9 cellular contexts compared by ENCODE assay signal in genomic region chr15:58517682-58518525, GRCh38.
DNase-seq lines count a peak whose midpoint lies in the region; ATAC-seq lines count a peak whose summit lies in the region.
"Had no signal": no experiment of that assay in that cellular context is flagged by ENCODE, and none has a peak within 500 bp of the region (broad histone marks: within the 10 kb centered on the region; RNA-seq: fewer than 3 reads in every experiment).

No MANE protein-coding gene starts in this region.

- H3K4me3 Mint-ChIP-seq in activated CD4-positive, alpha-beta T cell treated with anti-CD3 and anti-CD28 coated beads, Interleukin-2, amount 10 ng/mL, durations not matched to agents 24 days and 14 days: peak overlapping the region; percentile 37
- peak overlapping the region; percentile 32 to 65 for H3K4me3 Mint-ChIP-seq in stimulated activated naive CD8-positive, alpha-beta T cell treated with anti-CD3 and anti-CD28 coated beads, Interleukin-15, amount 100 ng/mL, for 72 hours

- peaks cover 8% of the 10 kb centered on the region for H3K36me3 Mint-ChIP-seq in activated CD4-positive, alpha-beta T cell treated with anti-CD3 and anti-CD28 coated beads, Interleukin-2, amount 10 ng/mL, durations not matched to agents 24 days and 14 days (ENCODE audit: low read depth)
- H3K36me3 Mint-ChIP-seq in activated naive CD4-positive, alpha-beta T cell treated with anti-CD3 and anti-CD28 coated beads, Interleukin-2, amount 50 U/mL, for 72 hours: peaks cover 11 to 19% of the 10 kb centered on the region in 2 donors

- intact Hi-C loops in activated CD4-positive, alpha-beta T cell treated with anti-CD3 and anti-CD28 coated beads, Interleukin-2, amount 10 ng/mL, durations not matched to agents 24 days and 14 days (cut with micrococcal nuclease): loop anchor here (1.0 to 2.0 kb wide), 4 partner anchors 27 to 231 kb away; partner anchors contain the start of gene ADAM10

- peak; percentile 72 for ATAC-seq in HG03442 (IDR thresholded peaks at IDR 0.05; ENCODE audit: unreplicated experiment)
- peak; percentile 39 to 53 for ATAC-seq in activated naive CD4-positive, alpha-beta T cell treated with anti-CD3 and anti-CD28 coated beads, Interleukin-2, amount 50 U/mL, for 72 hours
- ATAC-seq in stimulated activated naive CD8-positive, alpha-beta T cell treated with anti-CD3 and anti-CD28 coated beads, Interleukin-15, amount 100 ng/mL, for 72 hours: peak; percentile 65

- H3K9me3 Mint-ChIP-seq in activated CD4-positive, alpha-beta T cell treated with anti-CD3 and anti-CD28 coated beads, Interleukin-2, amount 10 ng/mL, durations not matched to agents 24 days and 14 days: peaks cover 12% of the 10 kb centered on the region
- peaks cover 7 to 12% of the 10 kb centered on the region in 2 donors for H3K9me3 Mint-ChIP-seq in activated naive CD4-positive, alpha-beta T cell treated with anti-CD3 and anti-CD28 coated beads, Interleukin-2, amount 50 U/mL, for 72 hours
- peaks cover 4 to 19% of the 10 kb centered on the region in 2 donors for H3K9me3 Mint-ChIP-seq in stimulated activated naive CD8-positive, alpha-beta T cell treated with anti-CD3 and anti-CD28 coated beads, Interleukin-15, amount 100 ng/mL, for 72 hours

- H3K4me1 Mint-ChIP-seq in activated CD4-positive, alpha-beta T cell treated with anti-CD3 and anti-CD28 coated beads, Interleukin-2, amount 10 ng/mL, durations not matched to agents 24 days and 14 days: peaks cover 70% of the 10 kb centered on the region
- peaks cover 70% of the 10 kb centered on the region for H3K4me1 Mint-ChIP-seq in stimulated activated naive CD8-positive, alpha-beta T cell treated with anti-CD3 and anti-CD28 coated beads, Interleukin-15, amount 100 ng/mL, for 72 hours

- DNase-seq in activated CD4-positive, alpha-beta T cell treated with anti-CD3 and anti-CD28 coated beads, Interleukin-2, amount 10 ng/mL, durations not matched to agents 24 days and 14 days: peak; percentile 77
- DNase-seq in activated CD4-positive, alpha-beta T cell treated with anti-CD3 and anti-CD28 coated beads, Interleukin-2, amount 50 U/mL, for 48 hours: no peak
- DNase-seq in activated naive CD4-positive, alpha-beta T cell treated with anti-CD3 and anti-CD28 coated beads, Interleukin-2, amount 50 U/mL, for 72 hours (ENCODE audit: low spot score in 2 of 2): peak in 1 of 2 donors; percentile 6
- DNase-seq in stimulated activated naive CD8-positive, alpha-beta T cell treated with anti-CD3 and anti-CD28 coated beads, Interleukin-15, amount 100 ng/mL, for 72 hours: peak; percentile 6 to 40
- DNase-seq in HK-2 (ENCODE audit: unreplicated experiment): no peak
- DNase-seq in NCI-H1048 (lab: John Stamatoyannopoulos, UW): no peak
- DNase-seq in SW 1271 (lab: John Stamatoyannopoulos, UW): no peak
- DNase-seq: mammary epithelial cell had no signal

- no peaks in the 10 kb centered on the region for H3K27me3 Mint-ChIP-seq in activated CD4-positive, alpha-beta T cell treated with anti-CD3 and anti-CD28 coated beads, Interleukin-2, amount 10 ng/mL, durations not matched to agents 24 days and 14 days
- H3K27me3 Mint-ChIP-seq in stimulated activated naive CD8-positive, alpha-beta T cell treated with anti-CD3 and anti-CD28 coated beads, Interleukin-15, amount 100 ng/mL, for 72 hours: no peaks in the 10 kb centered on the region

- peak overlapping the region; percentile 86 for H3K27ac Mint-ChIP-seq in activated CD4-positive, alpha-beta T cell treated with anti-CD3 and anti-CD28 coated beads, Interleukin-2, amount 10 ng/mL, durations not matched to agents 24 days and 14 days
- peak overlapping the region; percentile 47 to 67 for H3K27ac Mint-ChIP-seq in activated naive CD4-positive, alpha-beta T cell treated with anti-CD3 and anti-CD28 coated beads, Interleukin-2, amount 50 U/mL, for 72 hours
- H3K27ac Mint-ChIP-seq in stimulated activated naive CD8-positive, alpha-beta T cell treated with anti-CD3 and anti-CD28 coated beads, Interleukin-15, amount 100 ng/mL, for 72 hours: peak overlapping the region; percentile 55 to 86

Comparison
In these comparisons a context has a peak if more than half of its experiments do, and no peak if none do; other contexts are left out.
1. DNase-seq: peak in activated CD4-positive, alpha-beta T cell treated with anti-CD3 and anti-CD28 coated beads, Interleukin-2, amount 10 ng/mL, durations not matched to agents 24 days and 14 days (single experiment) and stimulated activated naive CD8-positive, alpha-beta T cell treated with anti-CD3 and anti-CD28 coated beads, Interleukin-15, amount 100 ng/mL, for 72 hours (2 of 2); none in activated CD4-positive, alpha-beta T cell treated with anti-CD3 and anti-CD28 coated beads, Interleukin-2, amount 50 U/mL, for 48 hours (0 of 2), HK-2 (single experiment), NCI-H1048 (single experiment) and SW 1271 (0 of 2).
2. Peak in every context shown above with its lines, with median percentiles within 50 percentile points of each other: H3K27ac Mint-ChIP-seq and ATAC-seq.